In the genomic region with DNA sequence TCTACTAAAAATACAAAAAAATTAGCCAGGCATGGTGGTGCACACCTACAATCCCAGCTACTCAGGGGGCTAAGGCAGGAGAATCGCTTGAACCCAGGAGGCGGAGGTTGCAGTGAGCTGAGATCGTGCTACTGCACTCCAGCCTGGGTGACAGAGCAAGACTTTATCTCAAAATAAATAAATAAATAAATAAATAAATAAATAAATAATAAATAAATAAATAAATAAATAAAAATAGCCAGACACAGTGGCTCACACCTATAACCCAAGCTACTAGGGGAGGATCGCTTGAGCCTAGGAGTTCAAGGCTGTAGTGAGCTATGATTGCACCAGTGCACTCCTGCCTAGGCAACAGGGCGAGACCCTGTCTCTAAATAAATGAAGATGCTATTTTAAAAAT, we compare ENCODE assay signal across 4 cellular contexts. TPM values are rescaled to one million over a fixed set of nuclear protein-coding genes. Genes with fewer than 3 reads are reported as not detected.
DNase-seq lines count a peak whose midpoint lies in the region; ATAC-seq, FAIRE-seq and TF ChIP-seq lines count a peak whose summit lies in the region.
"Not testable (repeated sequence)": the region's sequence is repeated elsewhere in the genome, so short reads cannot be mapped to it uniquely, and the experiment has no call there.

No MANE protein-coding gene starts in this region.

- not testable (repeated sequence) for H3K4me3 Mint-ChIP-seq in WTC11

- TF ChIP-seq RAD21 in A549 (conservative IDR thresholded peaks at IDR 0.05 in 1 of 2, IDR thresholded peaks at IDR 0.05 in 1 of 2) = not testable (repeated sequence)

- H3K27ac ChIP-seq in A549; HEK293 (ENCODE audit: extremely low read depth, low read depth, low read length): not testable (repeated sequence)
- peak overlapping the region; percentile 69; the same call in 1 of the 2 replicates for H3K27ac ChIP-seq in KMS-11

- TF ChIP-seq CTCF in A549 (IDR thresholded peaks at IDR 0.05); HEK293 (tag by site-specific recombination; IDR thresholded peaks at IDR 0.05); KMS-11 (conservative IDR thresholded peaks at IDR 0.05; ENCODE audit: low read depth, low read length); WTC11 (IDR thresholded peaks at IDR 0.05): not testable (repeated sequence)

- H3K9ac ChIP-seq in KMS-11 = not testable (repeated sequence)

- H3K79me2 ChIP-seq in KMS-11 (ENCODE audit: insufficient read depth, low read depth) = not testable (repeated sequence)

- CTCF ChIA-PET in A549 (lab: Yijun Ruan, JAX) (interaction anchor here (1.4 kb wide), 1 partner anchor 19 kb away, joined by 3 read pairs; a partner anchor contains a TSS), WTC11 (lab: Charles Lee) (interaction anchor here (1.7 kb wide), 1 partner anchor 19 kb away, joined by 7 read pairs; a partner anchor contains a TSS)
- CTCF ChIA-PET in HEK293 (lab: Yijun Ruan, JAX) = not testable (repeated sequence)

- H3K4me3 ChIP-seq in A549; HEK293 (ENCODE audit: low read depth, low read length); KMS-11 (IDR thresholded peaks at IDR 0.05; ENCODE audit: insufficient read depth, low read depth, low read length): not testable (repeated sequence)

- H3K27me3 ChIP-seq in KMS-11 (ENCODE audit: insufficient read depth, low read depth) = not testable (repeated sequence)

- not testable (repeated sequence) for H3K4me1 Mint-ChIP-seq in WTC11

- H3K9me3 ChIP-seq in A549; HEK293 (ENCODE audit: control insufficient read depth, insufficient read depth, low read depth, low read length): not testable (repeated sequence)

- WGBS in A549 (ENCODE audit: missing lambda C conversion rate) = 95% methylated on average over 5 of the region's 5 CpGs

- TF ChIP-seq EP300 in A549 (IDR thresholded peaks at IDR 0.05) = not testable (repeated sequence)

- H3K4me1 ChIP-seq in A549; HEK293 (ENCODE audit: control insufficient read depth, insufficient read depth, low read length): not testable (repeated sequence)
- H3K4me1 ChIP-seq in KMS-11 (ENCODE audit: low read depth, poor library complexity, severe bottlenecking) = peaks cover 34% of the 10 kb centered on the region

- H3K36me3 ChIP-seq in HEK293 (ENCODE audit: control insufficient read depth in 2 of 2, insufficient read depth in 1 of 2, low read length in 2 of 2) = peaks cover 0 to 27% of the 10 kb centered on the region in 2 experiments; a peak in 2 of 3 replicates
- H3K36me3 ChIP-seq in KMS-11 (ENCODE audit: insufficient read depth) = not testable (repeated sequence)

- not testable (repeated sequence) for ATAC-seq in A549, WTC11

- H3K36me3 Mint-ChIP-seq in WTC11 = peaks cover 13% of the 10 kb centered on the region

- not testable (repeated sequence) for H2AFZ ChIP-seq in KMS-11 (ENCODE audit: low read depth)

- not testable (repeated sequence) for H3K27me3 Mint-ChIP-seq in WTC11 (ENCODE audit: low read depth)

- H4K20me1 ChIP-seq in KMS-11 (ENCODE audit: insufficient read depth) = not testable (repeated sequence)

- not testable (repeated sequence) for H3K9me3 Mint-ChIP-seq in WTC11

- POLR2A ChIA-PET in A549 (lab: Yijun Ruan, JAX); HEK293 (lab: Yijun Ruan, JAX); WTC11 (lab: Charles Lee): not testable (repeated sequence)

- H3K4me2 ChIP-seq in A549 = not testable (repeated sequence)
- H3K4me2 ChIP-seq in KMS-11 = peak overlapping the region; percentile 52; the same call in 1 of the 2 replicates

- not testable (repeated sequence) for FAIRE-seq in A549 (lab: Jason Lieb, UNC)

- TF ChIP-seq POLR2A in A549 (IDR thresholded peaks at IDR 0.05; ENCODE audit: low read length) = not testable (repeated sequence)

- not testable (repeated sequence) for H3K27ac Mint-ChIP-seq in WTC11

- DNase-seq in A549 (ENCODE audit: low read depth in 1 of 2, low spot score in 1 of 2); WTC11 (ENCODE audit: low spot score): not testable (repeated sequence)

TF ChIP-seq in A549, 52 proteins besides CTCF, POLR2A, EP300 and RAD21:
- TF ChIP-seq ZC3H11A (IDR thresholded peaks at IDR 0.05) = peak; percentile 72

TF ChIP-seq in HEK293, 187 proteins besides CTCF, POLR2A, EP300 and RAD21 (continues in another document):
- TF ChIP-seq ZNF404 (tag by site-specific recombination; IDR thresholded peaks at IDR 0.05) = 0 out of 2 replicates have a peak, but pooled peaks have one; percentile 24
- peak; percentile 75 for TF ChIP-seq ZNF623 (tag by site-specific recombination; IDR thresholded peaks at IDR 0.05)
- TF ChIP-seq ZNF555 (tag by site-specific recombination; conservative IDR thresholded peaks at IDR 0.05) = peak; percentile 78
- TF ChIP-seq ZNF629 (tag by site-specific recombination; IDR thresholded peaks at IDR 0.05) = peak; percentile 51
- TF ChIP-seq ZNF426 (tag by site-specific recombination; IDR thresholded peaks at IDR 0.05) = peak; percentile 89
- peak; percentile 39; the same call in 1 of the 2 replicates for TF ChIP-seq ZNF664 (tag by site-specific recombination; IDR thresholded peaks at IDR 0.05)
- peak; percentile 82 for TF ChIP-seq ZNF433 (tag by site-specific recombination; IDR thresholded peaks at IDR 0.05; ENCODE audit: low read depth)
- TF ChIP-seq ZNF266 (tag by site-specific recombination; IDR thresholded peaks at IDR 0.05; ENCODE audit: low read depth) = 0 out of 2 replicates have a peak, but pooled peaks have one; percentile 32
- peak; percentile 64; the same call in 1 of the 2 replicates for TF ChIP-seq ZNF560 (tag by site-specific recombination; IDR thresholded peaks at IDR 0.05; ENCODE audit: borderline replicate concordance)
- TF ChIP-seq ZFP37 (tag by site-specific recombination; IDR thresholded peaks at IDR 0.05) = peak; percentile 72; the same call in 1 of the 2 replicates
- TF ChIP-seq MYNN (tag by site-specific recombination; IDR thresholded peaks at IDR 0.05; ENCODE audit: borderline replicate concordance) = peak; percentile 21; the same call in 1 of the 2 replicates
- TF ChIP-seq ZNF202 (tag by site-specific recombination; IDR thresholded peaks at IDR 0.05; ENCODE audit: borderline replicate concordance) = 0 out of 2 replicates have a peak, but pooled peaks have one; percentile 57
- TF ChIP-seq ZNF394 (tag by site-specific recombination; IDR thresholded peaks at IDR 0.05; ENCODE audit: borderline replicate concordance) = peak; percentile 94
- peak; percentile 70 for TF ChIP-seq ZNF140 (tag by site-specific recombination; IDR thresholded peaks at IDR 0.05)
- peak; percentile 81 for TF ChIP-seq ZBTB8A (tag by site-specific recombination; IDR thresholded peaks at IDR 0.05)
- TF ChIP-seq ZNF501 (tag by site-specific recombination; IDR thresholded peaks at IDR 0.05) = 0 out of 2 replicates have a peak, but pooled peaks have one; percentile 37
- 0 out of 2 replicates have a peak, but pooled peaks have one; percentile 35 for TF ChIP-seq ZNF138 (tag by site-specific recombination; IDR thresholded peaks at IDR 0.05; ENCODE audit: borderline replicate concordance)

TF ChIP-seq in WTC11, 78 proteins besides CTCF, POLR2A, EP300 and RAD21:
- TF ChIP-seq HMGA2 (CRISPR knock-in tag; IDR thresholded peaks at IDR 0.05) = peak; percentile 57; the same call in 1 of the 2 replicates

RNA-seq across cellular contexts. Expression of a gene that starts 19.7 kb away (rescaled TPM):
- 11.5 and 12.0 TPM in 2 replicates for polyA plus RNA-seq in A549 (2011; rRNA removed)
- polyA plus RNA-seq in A549 (2012; cell fraction: cytosol; rRNA removed) = 10.3 and 14.7 TPM in 2 replicates
- 10.0 and 12.1 TPM in 2 replicates for polyA plus RNA-seq in A549 (2012; cell fraction: nucleus; rRNA removed)
- 9.7 to 11.9 TPM (median 11.1 TPM) in 3 replicates for polyA plus RNA-seq in A549 (2017; fragmentation: RNase III; extraction: RNeasy Plus Mini Kit Qiagen cat#74134 plus additional on column Dnase treatment)
- 13.0 and 14.9 TPM in 2 replicates for polyA minus RNA-seq in A549 (2011; rRNA and poly(A)+ RNA removed)
- total RNA-seq in WTC11 (2021) = 21.4 to 23.4 TPM (median 22.5 TPM) in 3 replicates
